Comparison of ENCODE assay signal across 1 cellular context in the genomic region with DNA sequence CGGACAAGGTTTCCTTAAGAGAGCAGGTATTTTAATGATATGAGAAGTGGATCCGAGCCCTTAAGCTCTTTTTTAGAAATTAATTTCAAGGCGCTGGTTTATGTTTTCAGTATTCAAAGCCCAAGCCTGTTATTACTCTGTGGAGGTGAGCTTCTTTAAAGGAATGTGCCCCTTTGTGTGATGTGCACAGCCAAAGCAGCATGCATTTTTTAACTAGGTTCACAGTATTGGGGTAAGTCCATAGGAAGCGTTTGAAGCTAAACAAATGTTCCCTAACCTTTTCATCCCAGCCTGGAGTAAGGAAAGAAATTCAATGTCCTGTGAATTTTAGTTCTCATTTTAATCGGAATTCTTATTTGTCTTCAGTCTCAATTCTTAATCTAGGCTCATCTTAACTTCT.
TF ChIP-seq lines count a peak whose summit lies in the region.

No MANE protein-coding gene starts in this region.

TF ChIP-seq in GM23338, 12 proteins besides CTCF, POLR2A, EP300 and RAD21 (continued from another document):
- no peak for TF ChIP-seq STAT1 (IDR thresholded peaks at IDR 0.05; ENCODE audit: unreplicated experiment)
